10 cellular contexts compared by ENCODE assay signal in the genomic region with DNA sequence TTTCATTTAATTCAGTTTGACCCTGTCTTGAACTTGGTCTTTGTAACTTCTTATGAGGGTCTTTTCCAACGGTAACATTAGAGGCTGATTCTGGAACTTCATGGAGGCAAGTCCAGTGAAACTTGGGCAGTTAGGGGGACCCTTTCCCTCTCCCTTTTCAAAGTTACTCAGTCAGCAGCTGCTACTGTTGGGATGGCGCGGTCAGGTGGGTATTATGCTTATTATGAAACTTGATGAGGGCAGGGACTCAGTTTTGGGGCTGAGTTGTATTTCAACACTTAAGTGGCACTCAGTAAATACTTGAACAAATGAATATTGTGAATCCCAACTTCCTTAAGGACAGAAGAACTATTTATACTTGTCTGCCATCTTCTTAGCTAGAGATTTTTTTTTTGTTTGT. TPM values are rescaled to one million over a fixed set of nuclear protein-coding genes. Genes with fewer than 3 reads are reported as not detected.
DNase-seq lines count a peak whose midpoint lies in the region; ATAC-seq and TF ChIP-seq lines count a peak whose summit lies in the region.
"Had no signal": no experiment of that assay in that cellular context is flagged by ENCODE, and none has a peak within 500 bp of the region (broad histone marks: within the 10 kb centered on the region; RNA-seq: fewer than 3 reads in every experiment).

No MANE protein-coding gene starts in this region.

- no peaks in the 10 kb centered on the region for H3K27me3 Mint-ChIP-seq in CD8-positive, alpha-beta memory T cell
- H3K27me3 Mint-ChIP-seq in IgD-negative memory B cell: no peaks in the 10 kb centered on the region
- H3K27me3 Mint-ChIP-seq in activated T-helper 2 cell treated with anti-CD3 and anti-CD28 coated beads, Interferon-gamma antibody, Interleukin-2, Interleukin-4, amounts not matched to agents 10 μg/mL and 5 μg/mL and 100 μg/mL, durations not matched to agents 14 hours and 24 hours and 36 hours (ENCODE audit: low read depth): no peaks in the 10 kb centered on the region
- no peaks in the 10 kb centered on the region for H3K27me3 Mint-ChIP-seq in natural killer cell (ENCODE audit: low read depth in 2 of 2)

- H3K36me3 Mint-ChIP-seq in CD8-positive, alpha-beta memory T cell: peaks cover 0 to 7% (median 4%) of the 10 kb centered on the region in 3 donors
- H3K36me3 Mint-ChIP-seq in IgD-negative memory B cell: peaks cover 4% of the 10 kb centered on the region
- H3K36me3 Mint-ChIP-seq in activated T-helper 2 cell treated with anti-CD3 and anti-CD28 coated beads, Interferon-gamma antibody, Interleukin-2, Interleukin-4, amounts not matched to agents 10 μg/mL and 5 μg/mL and 100 μg/mL, durations not matched to agents 14 hours and 24 hours and 36 hours (ENCODE audit: low read depth): peaks cover 53% of the 10 kb centered on the region
- H3K36me3 Mint-ChIP-seq in natural killer cell: no peaks in the 10 kb centered on the region

- CTCF ChIA-PET in CD8-positive, alpha-beta memory T cell (lab: Charles Lee): interaction anchor here (1.2 kb wide), 1 partner anchor 46 kb away, joined by 4 read pairs; no protein-coding TSS in a partner anchor

- TF ChIP-seq CTCF in natural killer cell (IDR thresholded peaks at IDR 0.05) (no peak), WERI-Rb-1 (IDR thresholded peaks at IDR 0.05; ENCODE audit: low read depth, low read length) (no peak)

- H3K27me3 ChIP-seq in CD8-positive, alpha-beta memory T cell (ENCODE audit: insufficient read depth, low read length, poor library complexity, severe bottlenecking): no peaks in the 10 kb centered on the region
- H3K27me3 ChIP-seq in WERI-Rb-1 (ENCODE audit: insufficient read depth, low read depth, severe bottlenecking): no peaks in the 10 kb centered on the region
- H3K27me3 ChIP-seq: body of pancreas had no signal

- H3K9me3 Mint-ChIP-seq in CD8-positive, alpha-beta memory T cell: no peaks in the 10 kb centered on the region
- peaks cover 0 to 2% (median 0%) of the 10 kb centered on the region in 3 donors for H3K9me3 Mint-ChIP-seq in IgD-negative memory B cell
- peaks cover 8% of the 10 kb centered on the region for H3K9me3 Mint-ChIP-seq in activated T-helper 2 cell treated with anti-CD3 and anti-CD28 coated beads, Interferon-gamma antibody, Interleukin-2, Interleukin-4, amounts not matched to agents 10 μg/mL and 5 μg/mL and 100 μg/mL, durations not matched to agents 14 hours and 24 hours and 36 hours
- no peaks in the 10 kb centered on the region for H3K9me3 Mint-ChIP-seq in natural killer cell

- no peaks in the 10 kb centered on the region for H3K36me3 ChIP-seq in CD8-positive, alpha-beta memory T cell (ENCODE audit: insufficient read depth, low read length)
- peaks cover 2% of the 10 kb centered on the region; the same call in 1 of the 2 replicates for H3K36me3 ChIP-seq in WERI-Rb-1

- no peak for DNase-seq in CD8-positive, alpha-beta memory T cell
- DNase-seq in activated T-helper 2 cell treated with anti-CD3 and anti-CD28 coated beads, Interferon-gamma antibody, Interleukin-2, Interleukin-4, amounts not matched to agents 10 μg/mL and 5 μg/mL and 100 μg/mL, durations not matched to agents 14 hours and 24 hours and 36 hours (ENCODE audit: low spot score): no peak
- DNase-seq in natural killer cell: no peak
- DNase-seq in WERI-Rb-1: no peak
- no peak for DNase-seq in kidney tubule cell (ENCODE audit: low spot score)
- DNase-seq: body of pancreas, NCI-H1436 treated with DMSO at 0.1 percent for 48 hours had no signal

- no peaks in the 10 kb centered on the region for H3K9me3 ChIP-seq in CD8-positive, alpha-beta memory T cell (ENCODE audit: low read length)
- no peaks in the 10 kb centered on the region for H3K9me3 ChIP-seq in WERI-Rb-1 (ENCODE audit: severe bottlenecking)
- H3K9me3 ChIP-seq: body of pancreas had no signal

- peak overlapping the region; percentile 42 for H3K4me3 ChIP-seq in CD8-positive, alpha-beta memory T cell (ENCODE audit: low read length)
- no peak overlapping the region for H3K4me3 ChIP-seq in WERI-Rb-1 (ENCODE audit: low read depth, low read length)
- H3K4me3 ChIP-seq: body of pancreas had no signal

- ATAC-seq in natural killer cell (no peak), HG02885 (IDR thresholded peaks at IDR 0.05; ENCODE audit: poor library complexity, unreplicated experiment) (no peak)
- ATAC-seq: body of pancreas had no signal

- intact Hi-C loops in activated T-helper 2 cell treated with anti-CD3 and anti-CD28 coated beads, Interferon-gamma antibody, Interleukin-2, Interleukin-4, amounts not matched to agents 10 μg/mL and 5 μg/mL and 100 μg/mL, durations not matched to agents 14 hours and 24 hours and 36 hours (cut with micrococcal nuclease): loop anchor here (2.0 to 5.0 kb wide), 3 partner anchors 15 to 108 kb away; partner anchors contain the start of gene PLCG1
- intact Hi-C loops in natural killer cell (cut with micrococcal nuclease): loop anchor here (2.0 to 5.0 kb wide), 2 partner anchors 21 to 33 kb away; partner anchors contain the start of gene TOP1

- POLR2A ChIA-PET in CD8-positive, alpha-beta memory T cell (lab: Charles Lee): interaction anchor here (0.5 kb wide), 1 partner anchor 8 kb away, joined by 5 read pairs; no protein-coding TSS in a partner anchor

- H3K4me3 Mint-ChIP-seq in CD8-positive, alpha-beta memory T cell: peak overlapping the region; percentile 7 to 81 (median 44)
- H3K4me3 Mint-ChIP-seq in IgD-negative memory B cell: peak overlapping the region in 3 of 4 donors; percentile 20 to 84 (median 82)
- H3K4me3 Mint-ChIP-seq in activated T-helper 2 cell treated with anti-CD3 and anti-CD28 coated beads, Interferon-gamma antibody, Interleukin-2, Interleukin-4, amounts not matched to agents 10 μg/mL and 5 μg/mL and 100 μg/mL, durations not matched to agents 14 hours and 24 hours and 36 hours (ENCODE audit: low read depth): peak overlapping the region; percentile 78
- H3K4me3 Mint-ChIP-seq in natural killer cell: peak overlapping the region; percentile 81

- H3K4me1 ChIP-seq in CD8-positive, alpha-beta memory T cell (ENCODE audit: insufficient read depth, low read length): peaks cover 70% of the 10 kb centered on the region

- H3K4me1 Mint-ChIP-seq in CD8-positive, alpha-beta memory T cell: peaks cover 83 to 97% (median 97%) of the 10 kb centered on the region in 3 donors
- peaks cover 64 to 75% (median 72%) of the 10 kb centered on the region in 3 donors for H3K4me1 Mint-ChIP-seq in IgD-negative memory B cell
- H3K4me1 Mint-ChIP-seq in activated T-helper 2 cell treated with anti-CD3 and anti-CD28 coated beads, Interferon-gamma antibody, Interleukin-2, Interleukin-4, amounts not matched to agents 10 μg/mL and 5 μg/mL and 100 μg/mL, durations not matched to agents 14 hours and 24 hours and 36 hours (ENCODE audit: low read depth): peaks cover 86% of the 10 kb centered on the region
- H3K4me1 Mint-ChIP-seq in natural killer cell: peaks cover 86 to 91% of the 10 kb centered on the region in 2 donors

- peak overlapping the region; percentile 55 for H3K27ac ChIP-seq in CD8-positive, alpha-beta memory T cell (ENCODE audit: low read depth, low read length)
- H3K27ac ChIP-seq in WERI-Rb-1: no peak overlapping the region
- H3K27ac ChIP-seq: parathyroid adenoma had no signal

- H3K27ac Mint-ChIP-seq in CD8-positive, alpha-beta memory T cell: peak overlapping the region in 6 of 8 donors; percentile 20 to 82 (median 62)
- peak overlapping the region in 1 of 3 donors; percentile 6 for H3K27ac Mint-ChIP-seq in IgD-negative memory B cell
- H3K27ac Mint-ChIP-seq in activated T-helper 2 cell treated with anti-CD3 and anti-CD28 coated beads, Interferon-gamma antibody, Interleukin-2, Interleukin-4, amounts not matched to agents 10 μg/mL and 5 μg/mL and 100 μg/mL, durations not matched to agents 14 hours and 24 hours and 36 hours: peak overlapping the region; percentile 91
- peak overlapping the region; percentile 81 to 94 for H3K27ac Mint-ChIP-seq in natural killer cell

RNA-seq across cellular contexts. Expression of gene TOP1, which starts 20.8 kb away (rescaled TPM):
- 100 to 1,000 TPM in 1 of 2 experiments, 10 to 100 TPM in 1; 98.5 to 103 TPM for total RNA-seq in CD8-positive, alpha-beta memory T cell
- 15.0 TPM for polyA plus RNA-seq in CD8-positive, alpha-beta memory T cell
- 17.0 TPM for polyA plus RNA-seq in IgD-negative memory B cell
- 116 and 118 TPM in 2 replicates for total RNA-seq in activated T-helper 2 cell treated with anti-CD3 and anti-CD28 coated beads, Interferon-gamma antibody, Interleukin-2, Interleukin-4, amounts not matched to agents 10 μg/mL and 5 μg/mL and 100 μg/mL, durations not matched to agents 14 hours and 24 hours and 36 hours
- total RNA-seq in natural killer cell: 10 to 100 TPM; 32.2 to 36.3 (median 36.3) TPM
